19 cellular contexts compared by ENCODE assay signal in genomic region chr3:46756642-46757041, GRCh38. TPM values are rescaled to one million over a fixed set of nuclear protein-coding genes. Genes with fewer than 3 reads are reported as not detected.
DNase-seq lines count a peak whose midpoint lies in the region; ATAC-seq and TF ChIP-seq lines count a peak whose summit lies in the region.
"Had no signal": no experiment of that assay in that cellular context is flagged by ENCODE, and none has a peak within 500 bp of the region (broad histone marks: within the 10 kb centered on the region; RNA-seq: fewer than 3 reads in every experiment).

No MANE protein-coding gene starts in this region.

- H3K4me3 Mint-ChIP-seq in osteocyte (ENCODE audit: unreplicated experiment), result no peak overlapping the region
- H3K4me3 Mint-ChIP-seq: CD14-positive monocyte; CD4-positive, alpha-beta memory T cell had no signal

- peaks cover 33% of the 10 kb centered on the region for H3K27me3 Mint-ChIP-seq in osteocyte (ENCODE audit: unreplicated experiment)

- intact Hi-C loops in PC-3 (cut with micrococcal nuclease), result no loop called here

- no peaks in the 10 kb centered on the region for H3K9me2 ChIP-seq in PC-3 (replicated peaks; ENCODE audit: low read length)
- H3K9me2 ChIP-seq in hepatocyte (replicated peaks; ENCODE audit: insufficient read depth), result no peaks in the 10 kb centered on the region

- peak; percentile 88 for TF ChIP-seq CTCF in 22Rv1 (IDR thresholded peaks at IDR 0.05)
- TF ChIP-seq CTCF in GM13977 (IDR thresholded peaks at IDR 0.05; ENCODE audit: extremely low read depth, insufficient read depth, missing control alignments), result no peak
- TF ChIP-seq CTCF in PC-3 (conservative IDR thresholded peaks at IDR 0.05; ENCODE audit: low read depth, low read length), result 0 out of 2 replicates have a peak, but pooled peaks have one; percentile 13
- TF ChIP-seq CTCF in osteocyte (IDR thresholded peaks at IDR 0.05), result no peak
- no peak for TF ChIP-seq CTCF in hepatocyte (IDR thresholded peaks at IDR 0.05; ENCODE audit: poor library complexity)

- H3K9ac ChIP-seq in PC-3 (ENCODE audit: low read length), result no peak overlapping the region
- H3K9ac ChIP-seq: KMS-11 had no signal

- no peak overlapping the region for H3K4me3 ChIP-seq in PC-3 (ENCODE audit: low read length)
- no peak overlapping the region for H3K4me3 ChIP-seq in hepatocyte

- CTCF ChIA-PET in PC-3 (lab: Charles Lee), result no interaction called here

- ATAC-seq in PC-3, result no peak

- H3K79me2 ChIP-seq in PC-3 (ENCODE audit: low read length) (no peaks in the 10 kb centered on the region), hepatocyte (no peaks in the 10 kb centered on the region)

- no TSS peak for BruUV-seq in PC-3 (replicated peaks; lab: Mats Ljungman, UMichigan)

- H3K27ac ChIP-seq in 22Rv1, result no peak overlapping the region
- H3K27ac ChIP-seq in PC-3 (ENCODE audit: low read length), result no peak overlapping the region
- no peak overlapping the region for H3K27ac ChIP-seq in hepatocyte
- H3K27ac ChIP-seq: KMS-11 had no signal

- H3K27ac Mint-ChIP-seq in osteocyte (ENCODE audit: unreplicated experiment), result no peak overlapping the region
- H3K27ac Mint-ChIP-seq: CD14-positive monocyte; CD4-positive, alpha-beta memory T cell had no signal

- peak; percentile 6 for DNase-seq in GM13977 (ENCODE audit: low spot score)
- DNase-seq in PC-3, result no peak
- peak; percentile 83 for DNase-seq in osteocyte (ENCODE audit: extremely low spot score, unreplicated experiment)
- no peak for DNase-seq in cerebellar cortex (ENCODE audit: low spot score)
- no peak for DNase-seq in dedifferentiated amniotic fluid mesenchymal stem cell (ENCODE audit: extremely low spot score)
- no peak for DNase-seq in hepatocyte (ENCODE audit: low spot score)
- DNase-seq: ACHN; AML-193; CD4-positive, alpha-beta memory T cell; DMS153; DMS79; GDM1; HCEC 1CT had no signal

- no peaks in the 10 kb centered on the region for H3F3A ChIP-seq in PC-3 (ENCODE audit: low read length, unreplicated experiment)

- H3K4me1 ChIP-seq in PC-3 (ENCODE audit: insufficient read depth, low read length) (no peaks in the 10 kb centered on the region), hepatocyte (ENCODE audit: insufficient read depth) (no peaks in the 10 kb centered on the region)

- POLR2A ChIA-PET in PC-3 (lab: Charles Lee; ENCODE audit: unreplicated experiment), result no interaction called here

- H3K4me1 Mint-ChIP-seq in osteocyte (ENCODE audit: unreplicated experiment), result no peaks in the 10 kb centered on the region
- H3K4me1 Mint-ChIP-seq: CD14-positive monocyte had no signal

- H3K36me3 ChIP-seq in PC-3 (ENCODE audit: low read depth, low read length) (no peaks in the 10 kb centered on the region), hepatocyte (replicated peaks; ENCODE audit: insufficient read depth, low read depth) (no peaks in the 10 kb centered on the region)

- H3K27me3 ChIP-seq in PC-3 (ENCODE audit: low read length) (peaks cover 4% of the 10 kb centered on the region; the same call in 1 of the 2 replicates), hepatocyte (no peaks in the 10 kb centered on the region)

- H3K9me3 ChIP-seq in PC-3 (ENCODE audit: low read length), result no peaks in the 10 kb centered on the region
- no peaks in the 10 kb centered on the region for H3K9me3 ChIP-seq in hepatocyte (ENCODE audit: low read depth)

- in situ Hi-C loops in GM13977 (cut with MboI; ENCODE audit: low pct_unique_long_range_greater_than_20kb, low sequenced_read_pairs, unreplicated experiment), result no loop called here

- H3K4me2 ChIP-seq in PC-3 (ENCODE audit: low read length) (no peak overlapping the region), hepatocyte (no peak overlapping the region)
- H3K4me2 ChIP-seq: KMS-11 had no signal

- no peaks in the 10 kb centered on the region for H3K9me3 Mint-ChIP-seq in osteocyte (ENCODE audit: unreplicated experiment)

- H2AFZ ChIP-seq in PC-3 (ENCODE audit: low read length) (no peak overlapping the region), hepatocyte (no peak overlapping the region)

- 98% methylated on average over 30 of the region's 31 CpGs for WGBS in hepatocyte (ENCODE audit: low lambda C conversion rate, missing lambda C conversion rate)

- H3K36me3 Mint-ChIP-seq in osteocyte (ENCODE audit: unreplicated experiment), result no peaks in the 10 kb centered on the region
- H3K36me3 Mint-ChIP-seq: CD14-positive monocyte; CD4-positive, alpha-beta memory T cell had no signal

- H4K20me1 ChIP-seq in PC-3 (ENCODE audit: low read length), result no peaks in the 10 kb centered on the region
- no peaks in the 10 kb centered on the region for H4K20me1 ChIP-seq in hepatocyte (ENCODE audit: insufficient read depth, poor library complexity, severe bottlenecking)

RNA-seq across cellular contexts. Expression of gene PRSS50, which starts 39.0 kb away (rescaled TPM):
- total RNA-seq in PC-3 (2014; rRNA removed) (not detected in 2 replicates), osteocyte (not detected in 2 replicates), hepatocyte (0.33 and 1.1 TPM in 2 replicates)
- 1.4 and 1.6 TPM in 2 replicates for polyA plus RNA-seq in hepatocyte
- total RNA-seq: CD4-positive, alpha-beta memory T cell; Daoy; H4 had no signal
- polyA plus RNA-seq: BJ; CD14-positive monocyte; CD4-positive, alpha-beta memory T cell had no signal

RNA-seq across cellular contexts. Expression of gene TMIE, which starts 55.5 kb away (rescaled TPM):
- total RNA-seq in PC-3 (2014; rRNA removed) (0.52 and 0.66 TPM in 2 replicates), osteocyte (not detected in 2 replicates), hepatocyte (0.12 and 0.37 TPM in 2 replicates)
- polyA plus RNA-seq in hepatocyte, result 0.51 and 0.69 TPM in 2 replicates
- total RNA-seq: Daoy, H4 had no signal
- polyA plus RNA-seq: CD14-positive monocyte had no signal

Comparison
In these comparisons a context has a peak if more than half of its experiments do, and no peak if none do; other contexts are left out.
1. CTCF ChIP-seq: peak in 22Rv1 (single experiment) and PC-3 (single experiment); none in GM13977 (single experiment), osteocyte (single experiment) and hepatocyte (single experiment).
2. DNase-seq: peak in GM13977 (single experiment) and osteocyte (single experiment); none in PC-3 (single experiment), cerebellar cortex (single experiment), dedifferentiated amniotic fluid mesenchymal stem cell (single experiment) and hepatocyte (single experiment).